17 cellular contexts compared by ENCODE assay signal in the genomic region with DNA sequence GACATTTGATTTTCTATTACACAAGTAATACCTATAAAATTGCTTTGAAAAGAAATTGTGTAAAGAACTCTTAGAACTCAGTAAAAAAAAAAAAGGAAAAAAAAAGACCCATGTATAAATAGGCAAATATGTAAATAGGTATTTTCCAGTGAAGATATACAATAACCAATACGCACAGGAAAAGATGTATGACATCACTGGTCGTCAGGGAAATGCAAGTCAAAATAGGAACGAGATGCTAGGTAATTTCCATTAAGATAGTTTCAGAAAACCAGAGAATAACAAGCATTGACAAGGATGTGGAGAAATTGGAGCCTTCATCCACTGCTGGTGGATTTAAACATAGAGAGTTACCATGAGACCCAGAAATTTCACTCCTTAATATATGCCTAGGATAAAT.
DNase-seq lines count a peak whose midpoint lies in the region; ATAC-seq and TF ChIP-seq lines count a peak whose summit lies in the region.
"Had no signal": no experiment of that assay in that cellular context is flagged by ENCODE, and none has a peak within 500 bp of the region (broad histone marks: within the 10 kb centered on the region; RNA-seq: fewer than 3 reads in every experiment).

No MANE protein-coding gene starts in this region.

- H3K36me3 Mint-ChIP-seq in osteocyte (ENCODE audit: unreplicated experiment): no peaks in the 10 kb centered on the region
- H3K36me3 Mint-ChIP-seq in activated naive CD8-positive, alpha-beta T cell treated with anti-CD3 and anti-CD28 coated beads for 36 hours: no peaks in the 10 kb centered on the region
- H3K36me3 Mint-ChIP-seq: CD4-positive, alpha-beta memory T cell had no signal

- no peak overlapping the region for H3K4me3 ChIP-seq in fibroblast of mammary gland (ENCODE audit: control insufficient read depth, low read depth, low read length)
- H3K4me3 ChIP-seq: heart right ventricle, sigmoid colon had no signal

- peaks cover 10% of the 10 kb centered on the region for H3K27me3 Mint-ChIP-seq in osteocyte (ENCODE audit: unreplicated experiment)
- no peaks in the 10 kb centered on the region for H3K27me3 Mint-ChIP-seq in activated naive CD8-positive, alpha-beta T cell treated with anti-CD3 and anti-CD28 coated beads for 36 hours
- H3K27me3 Mint-ChIP-seq: activated CD4-positive, alpha-beta T cell treated with anti-CD3 and anti-CD28 coated beads for 36 hours; CD4-positive, alpha-beta memory T cell had no signal

- no peak overlapping the region for H3K4me3 Mint-ChIP-seq in osteocyte (ENCODE audit: unreplicated experiment)
- no peak overlapping the region for H3K4me3 Mint-ChIP-seq in activated naive CD8-positive, alpha-beta T cell treated with anti-CD3 and anti-CD28 coated beads for 36 hours
- H3K4me3 Mint-ChIP-seq: activated CD4-positive, alpha-beta T cell treated with anti-CD3 and anti-CD28 coated beads for 36 hours; CD4-positive, alpha-beta memory T cell; endodermal cell; neural crest cell had no signal

- no peaks in the 10 kb centered on the region for H3K9me3 Mint-ChIP-seq in osteocyte (ENCODE audit: unreplicated experiment)
- no peaks in the 10 kb centered on the region for H3K9me3 Mint-ChIP-seq in activated naive CD8-positive, alpha-beta T cell treated with anti-CD3 and anti-CD28 coated beads for 36 hours
- H3K9me3 Mint-ChIP-seq: endodermal cell had no signal

- H3K27ac Mint-ChIP-seq in osteocyte (ENCODE audit: unreplicated experiment): no peak overlapping the region
- H3K27ac Mint-ChIP-seq in activated naive CD8-positive, alpha-beta T cell treated with anti-CD3 and anti-CD28 coated beads for 36 hours: no peak overlapping the region
- H3K27ac Mint-ChIP-seq: activated CD4-positive, alpha-beta T cell treated with anti-CD3 and anti-CD28 coated beads for 36 hours; CD4-positive, alpha-beta memory T cell; endodermal cell had no signal

- H3K4me1 Mint-ChIP-seq in osteocyte (ENCODE audit: unreplicated experiment): no peaks in the 10 kb centered on the region
- no peaks in the 10 kb centered on the region for H3K4me1 Mint-ChIP-seq in activated naive CD8-positive, alpha-beta T cell treated with anti-CD3 and anti-CD28 coated beads for 36 hours
- H3K4me1 Mint-ChIP-seq: activated CD4-positive, alpha-beta T cell treated with anti-CD3 and anti-CD28 coated beads for 36 hours; CD4-positive, alpha-beta memory T cell; neural crest cell had no signal

- TF ChIP-seq CTCF in fibroblast of mammary gland (conservative IDR thresholded peaks at IDR 0.05; ENCODE audit: control insufficient read depth, insufficient read depth, low read depth, low read length) (no peak), osteocyte (IDR thresholded peaks at IDR 0.05) (no peak)

- ATAC-seq in GM18499 (IDR thresholded peaks at IDR 0.05; ENCODE audit: insufficient read depth, unreplicated experiment) (peak; percentile 91), GM21447 (IDR thresholded peaks at IDR 0.05; ENCODE audit: unreplicated experiment) (peak; percentile 70), HG03378 (IDR thresholded peaks at IDR 0.05; ENCODE audit: unreplicated experiment) (peak; percentile 95), HG03442 (IDR thresholded peaks at IDR 0.05; ENCODE audit: unreplicated experiment) (no peak)
- ATAC-seq: activated CD4-positive, alpha-beta T cell treated with anti-CD3 and anti-CD28 coated beads for 36 hours; heart right ventricle had no signal

- DNase-seq in fibroblast of mammary gland (ENCODE audit: low read depth): peak; percentile 9
- no peak for DNase-seq in osteocyte (ENCODE audit: extremely low spot score, unreplicated experiment)
- DNase-seq in NCI-H2029 treated with DMSO at 0.1 percent for 48 hours (lab: John Stamatoyannopoulos, UW): no peak
- no peak for DNase-seq in activated naive CD8-positive, alpha-beta T cell treated with anti-CD3 and anti-CD28 coated beads for 36 hours
- DNase-seq: activated CD4-positive, alpha-beta T cell treated with anti-CD3 and anti-CD28 coated beads for 36 hours; CD4-positive, alpha-beta memory T cell; endodermal cell; heart right ventricle; NCI-H2029; sigmoid colon; substantia nigra; T-helper 1 cell had no signal
